Comparison of ENCODE assay signal across 1 cellular context in the genomic region with DNA sequence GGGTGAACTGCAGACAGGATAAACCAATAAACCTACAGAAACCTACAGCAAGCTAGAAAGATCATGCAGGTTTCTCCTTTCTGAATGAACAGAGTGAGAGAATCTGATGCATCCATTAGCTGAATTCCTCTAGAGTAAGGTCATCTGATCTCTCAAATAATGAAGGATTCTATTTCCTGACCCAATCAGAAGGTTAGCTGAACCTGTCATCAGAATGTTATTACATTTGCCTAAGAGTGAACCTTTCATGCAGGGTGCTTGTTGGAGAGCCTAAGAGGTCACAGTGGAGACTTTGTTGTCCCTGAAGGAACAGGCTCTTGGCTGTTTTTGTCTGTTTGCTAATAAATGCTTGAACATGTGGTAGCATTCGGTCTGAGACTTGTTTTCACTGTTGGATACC.
TF ChIP-seq lines count a peak whose summit lies in the region.

No MANE protein-coding gene starts in this region.

TF ChIP-seq in GM23338, 12 proteins besides CTCF, POLR2A, EP300 and RAD21 (continued from another document):
- TF ChIP-seq, protein P1, sequence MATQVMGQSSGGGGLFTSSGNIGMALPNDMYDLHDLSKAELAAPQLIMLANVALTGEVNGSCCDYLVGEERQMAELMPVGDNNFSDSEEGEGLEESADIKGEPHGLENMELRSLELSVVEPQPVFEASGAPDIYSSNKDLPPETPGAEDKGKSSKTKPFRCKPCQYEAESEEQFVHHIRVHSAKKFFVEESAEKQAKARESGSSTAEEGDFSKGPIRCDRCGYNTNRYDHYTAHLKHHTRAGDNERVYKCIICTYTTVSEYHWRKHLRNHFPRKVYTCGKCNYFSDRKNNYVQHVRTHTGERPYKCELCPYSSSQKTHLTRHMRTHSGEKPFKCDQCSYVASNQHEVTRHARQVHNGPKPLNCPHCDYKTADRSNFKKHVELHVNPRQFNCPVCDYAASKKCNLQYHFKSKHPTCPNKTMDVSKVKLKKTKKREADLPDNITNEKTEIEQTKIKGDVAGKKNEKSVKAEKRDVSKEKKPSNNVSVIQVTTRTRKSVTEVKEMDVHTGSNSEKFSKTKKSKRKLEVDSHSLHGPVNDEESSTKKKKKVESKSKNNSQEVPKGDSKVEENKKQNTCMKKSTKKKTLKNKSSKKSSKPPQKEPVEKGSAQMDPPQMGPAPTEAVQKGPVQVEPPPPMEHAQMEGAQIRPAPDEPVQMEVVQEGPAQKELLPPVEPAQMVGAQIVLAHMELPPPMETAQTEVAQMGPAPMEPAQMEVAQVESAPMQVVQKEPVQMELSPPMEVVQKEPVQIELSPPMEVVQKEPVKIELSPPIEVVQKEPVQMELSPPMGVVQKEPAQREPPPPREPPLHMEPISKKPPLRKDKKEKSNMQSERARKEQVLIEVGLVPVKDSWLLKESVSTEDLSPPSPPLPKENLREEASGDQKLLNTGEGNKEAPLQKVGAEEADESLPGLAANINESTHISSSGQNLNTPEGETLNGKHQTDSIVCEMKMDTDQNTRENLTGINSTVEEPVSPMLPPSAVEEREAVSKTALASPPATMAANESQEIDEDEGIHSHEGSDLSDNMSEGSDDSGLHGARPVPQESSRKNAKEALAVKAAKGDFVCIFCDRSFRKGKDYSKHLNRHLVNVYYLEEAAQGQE (IDR thresholded peaks at IDR 0.05; ENCODE audit: unreplicated experiment), result no peak
- TF ChIP-seq NANOG (IDR thresholded peaks at IDR 0.05; ENCODE audit: borderline replicate concordance) (no peak), POLR2AphosphoS5 (IDR thresholded peaks at IDR 0.05; ENCODE audit: low read depth) (no peak), JUNB (IDR thresholded peaks at IDR 0.05; ENCODE audit: unreplicated experiment) (no peak), CREB1 (CRISPR knock-in tag; IDR thresholded peaks at IDR 0.05; ENCODE audit: low read depth) (no peak), ZNF114 (CRISPR knock-in tag; IDR thresholded peaks at IDR 0.05) (no peak)
- TF ChIP-seq, protein P2, sequence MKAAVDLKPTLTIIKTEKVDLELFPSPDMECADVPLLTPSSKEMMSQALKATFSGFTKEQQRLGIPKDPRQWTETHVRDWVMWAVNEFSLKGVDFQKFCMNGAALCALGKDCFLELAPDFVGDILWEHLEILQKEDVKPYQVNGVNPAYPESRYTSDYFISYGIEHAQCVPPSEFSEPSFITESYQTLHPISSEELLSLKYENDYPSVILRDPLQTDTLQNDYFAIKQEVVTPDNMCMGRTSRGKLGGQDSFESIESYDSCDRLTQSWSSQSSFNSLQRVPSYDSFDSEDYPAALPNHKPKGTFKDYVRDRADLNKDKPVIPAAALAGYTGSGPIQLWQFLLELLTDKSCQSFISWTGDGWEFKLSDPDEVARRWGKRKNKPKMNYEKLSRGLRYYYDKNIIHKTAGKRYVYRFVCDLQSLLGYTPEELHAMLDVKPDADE (IDR thresholded peaks at IDR 0.05), result no peak
